In genomic region chr12:9346866-9347327, GRCh38 we compare ENCODE assay signal across 14 cellular contexts.
DNase-seq lines count a peak whose midpoint lies in the region; ATAC-seq and TF ChIP-seq lines count a peak whose summit lies in the region.
"Had no signal": no experiment of that assay in that cellular context is flagged by ENCODE, and none has a peak within 500 bp of the region (broad histone marks: within the 10 kb centered on the region; RNA-seq: fewer than 3 reads in every experiment).

No MANE protein-coding gene starts in this region.

- H3K9me3 Mint-ChIP-seq in natural killer cell treated with Interleukin-12 subunit alpha and Interleukin-12 subunit beta and Interleukin-15 and Interleukin-18, amount 100 ng/mL, for 72 hours = no peaks in the 10 kb centered on the region
- no peaks in the 10 kb centered on the region for H3K9me3 Mint-ChIP-seq in natural killer cell

- peak overlapping the region; percentile 16 to 77 for H3K27ac Mint-ChIP-seq in natural killer cell treated with Interleukin-12 subunit alpha and Interleukin-12 subunit beta and Interleukin-15 and Interleukin-18, amount 100 ng/mL, for 72 hours
- no peak overlapping the region for H3K27ac Mint-ChIP-seq in natural killer cell
- H3K27ac Mint-ChIP-seq: B cell had no signal

- H3K27ac ChIP-seq in RWPE2 (ENCODE audit: poor library complexity, severe bottlenecking) (peak overlapping the region; percentile 41), foreskin keratinocyte (peak overlapping the region; percentile 41)

- DNase-seq in natural killer cell treated with Interleukin-12 subunit alpha and Interleukin-12 subunit beta and Interleukin-15 and Interleukin-18, amount 100 ng/mL, for 72 hours (ENCODE audit: low spot score) = no peak
- DNase-seq in natural killer cell (no peak), RWPE2 (ENCODE audit: low spot score) (no peak), foreskin keratinocyte (no peak), epidermal melanocyte (ENCODE audit: insufficient read length, low spot score) (no peak), NCI-H2171 treated with DMSO at 0.1 percent for 48 hours (lab: John Stamatoyannopoulos, UW) (no peak)
- DNase-seq in activated CD8-positive, alpha-beta memory T cell treated with anti-CD3 and anti-CD28 coated beads for 24 hours = no peak
- DNase-seq: CD4-positive, alpha-beta memory T cell; DMS79; Karpas-422; NCI-H1417 treated with DMSO at 0.1 percent for 48 hours; NCI-H2029; NCI-H524 had no signal

- intact Hi-C loops in natural killer cell (cut with micrococcal nuclease) = no loop called here

- H3K27me3 Mint-ChIP-seq in natural killer cell treated with Interleukin-12 subunit alpha and Interleukin-12 subunit beta and Interleukin-15 and Interleukin-18, amount 100 ng/mL, for 72 hours = no peaks in the 10 kb centered on the region
- H3K27me3 Mint-ChIP-seq in natural killer cell (ENCODE audit: low read depth in 2 of 2) = peaks cover 0 to 2% of the 10 kb centered on the region in 2 donors
- H3K27me3 Mint-ChIP-seq: B cell; CD4-positive, alpha-beta memory T cell had no signal

- no peak for TF ChIP-seq CTCF in natural killer cell (IDR thresholded peaks at IDR 0.05)
- no peak for TF ChIP-seq CTCF in RWPE2 (IDR thresholded peaks at IDR 0.05; ENCODE audit: poor library complexity, severe bottlenecking)
- TF ChIP-seq CTCF in foreskin keratinocyte (conservative IDR thresholded peaks at IDR 0.05) = no peak

- H3K36me3 ChIP-seq in RWPE2 (ENCODE audit: low read depth) = no peaks in the 10 kb centered on the region

- H3K4me1 ChIP-seq in RWPE2 (ENCODE audit: insufficient read depth, poor library complexity, severe bottlenecking) (peaks cover 10% of the 10 kb centered on the region), foreskin keratinocyte (peaks cover 4% of the 10 kb centered on the region)

- peaks cover 40 to 41% of the 10 kb centered on the region in 2 donors for H3K4me1 Mint-ChIP-seq in natural killer cell treated with Interleukin-12 subunit alpha and Interleukin-12 subunit beta and Interleukin-15 and Interleukin-18, amount 100 ng/mL, for 72 hours (ENCODE audit: low read depth in 2 of 2)
- peaks cover 50 to 55% of the 10 kb centered on the region in 2 donors for H3K4me1 Mint-ChIP-seq in natural killer cell
- H3K4me1 Mint-ChIP-seq: B cell had no signal

- no peaks in the 10 kb centered on the region for H3K36me3 Mint-ChIP-seq in natural killer cell treated with Interleukin-12 subunit alpha and Interleukin-12 subunit beta and Interleukin-15 and Interleukin-18, amount 100 ng/mL, for 72 hours
- H3K36me3 Mint-ChIP-seq in natural killer cell = no peaks in the 10 kb centered on the region
- H3K36me3 Mint-ChIP-seq: CD4-positive, alpha-beta memory T cell had no signal

- no peak overlapping the region for H3K4me3 ChIP-seq in RWPE2 (ENCODE audit: severe bottlenecking)

- H3K27me3 ChIP-seq in RWPE2 (ENCODE audit: insufficient read depth, poor library complexity, severe bottlenecking) = no peaks in the 10 kb centered on the region
- no peaks in the 10 kb centered on the region for H3K27me3 ChIP-seq in foreskin keratinocyte

- peak overlapping the region; percentile 20 for H3K4me3 Mint-ChIP-seq in natural killer cell treated with Interleukin-12 subunit alpha and Interleukin-12 subunit beta and Interleukin-15 and Interleukin-18, amount 100 ng/mL, for 72 hours
- H3K4me3 Mint-ChIP-seq in natural killer cell = no peak overlapping the region
- H3K4me3 Mint-ChIP-seq: B cell; CD4-positive, alpha-beta memory T cell had no signal

- no peak for ATAC-seq in natural killer cell treated with Interleukin-12 subunit alpha and Interleukin-12 subunit beta and Interleukin-15 and Interleukin-18, amount 100 ng/mL, for 72 hours
- no peak for ATAC-seq in natural killer cell
- ATAC-seq in RWPE2 (ENCODE audit: low read depth) = no peak
- no peak for ATAC-seq in foreskin keratinocyte

- no peaks in the 10 kb centered on the region for H3K9me3 ChIP-seq in RWPE2 (ENCODE audit: severe bottlenecking)

Comparison
In these comparisons a context has a peak if more than half of its experiments do, and no peak if none do; other contexts are left out.
1. H3K27ac Mint-ChIP-seq: peak in natural killer cell treated with Interleukin-12 subunit alpha and Interleukin-12 subunit beta and Interleukin-15 and Interleukin-18, amount 100 ng/mL, for 72 hours (2 of 2); none in natural killer cell (0 of 2).